9 cellular contexts compared by ENCODE assay signal in the genomic region with DNA sequence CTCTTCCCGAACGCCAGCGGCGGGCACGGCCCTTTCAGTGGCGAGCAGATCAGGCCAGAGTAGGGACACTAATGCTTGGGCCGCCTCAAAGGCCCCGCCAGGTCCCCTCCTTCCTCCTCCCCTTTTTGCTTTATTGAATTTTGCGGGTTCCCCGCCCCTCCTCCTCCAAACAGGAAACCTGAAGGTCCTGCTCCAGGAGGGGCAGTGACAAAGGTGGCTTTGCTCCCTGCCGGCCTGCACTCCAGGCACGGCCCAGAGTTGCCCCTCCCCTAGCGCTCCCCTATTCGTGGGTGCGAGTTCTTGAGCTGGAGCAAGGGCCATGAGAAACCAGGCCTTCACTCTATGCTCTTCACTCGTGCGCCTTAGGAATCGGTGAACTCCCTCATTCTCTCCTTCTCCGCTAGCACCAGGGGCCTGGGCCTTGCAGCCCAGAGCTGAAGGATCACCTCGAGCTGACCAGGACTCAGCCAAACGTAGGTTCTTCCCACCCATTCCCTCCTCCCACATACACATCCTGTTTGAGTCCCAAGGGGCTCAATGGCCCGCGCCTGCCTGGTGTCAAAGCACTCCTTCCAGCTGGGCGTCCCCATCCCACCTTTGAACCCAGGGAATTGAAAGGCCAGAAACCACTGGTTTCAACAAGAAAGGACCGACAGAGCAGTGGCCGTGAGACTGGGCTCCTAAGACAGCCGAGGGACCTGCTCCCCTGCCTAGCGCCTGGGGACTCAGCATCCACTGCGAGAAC. TPM values are rescaled to one million over a fixed set of nuclear protein-coding genes. Genes with fewer than 3 reads are reported as not detected.
DNase-seq lines count a peak whose midpoint lies in the region; ATAC-seq, FAIRE-seq and TF ChIP-seq lines count a peak whose summit lies in the region.
"Had no signal": no experiment of that assay in that cellular context is flagged by ENCODE, and none has a peak within 500 bp of the region (broad histone marks: within the 10 kb centered on the region; RNA-seq: fewer than 3 reads in every experiment).

No MANE protein-coding gene starts in this region.

- POLR2A ChIA-PET in activated CD4-positive, alpha-beta T cell treated with anti-CD3 and anti-CD28 coated beads for 36 hours (lab: Charles Lee), result no interaction called here
- POLR2A ChIA-PET in activated CD8-positive, alpha-beta T cell treated with anti-CD3 and anti-CD28 coated beads, Interleukin-2, amount 10 ng/mL, durations not matched to agents 7 days and 5 days (lab: Charles Lee), result no interaction called here
- POLR2A ChIA-PET in HepG2 (lab: Yijun Ruan, JAX), result interaction anchor here (1.2 kb wide), 1 partner anchor 28 kb away, joined by 3 read pairs; no protein-coding TSS in a partner anchor

- DNase-seq in activated CD4-positive, alpha-beta T cell treated with anti-CD3 and anti-CD28 coated beads for 36 hours, result peak; percentile 7
- DNase-seq in activated CD4-positive, alpha-beta T cell treated with anti-CD3 and anti-CD28 coated beads, Interleukin-2, amount 50 U/mL, for 4 hours, result no peak
- no peak for DNase-seq in activated CD8-positive, alpha-beta T cell treated with anti-CD3 and anti-CD28 coated beads, Interleukin-2, amount 10 ng/mL, durations not matched to agents 7 days and 5 days
- DNase-seq in HepG2 (ENCODE audit: low spot score), result no peak
- no peak for DNase-seq in tibial nerve (ENCODE audit: low spot score in 2 of 2)
- no peak for DNase-seq in superior temporal gyrus (ENCODE audit: extremely low spot score)
- DNase-seq: SHP77 had no signal

- no peaks in the 10 kb centered on the region for H3K9me3 Mint-ChIP-seq in activated CD4-positive, alpha-beta T cell treated with anti-CD3 and anti-CD28 coated beads for 36 hours (ENCODE audit: low read depth)
- no peaks in the 10 kb centered on the region for H3K9me3 Mint-ChIP-seq in activated CD8-positive, alpha-beta T cell treated with anti-CD3 and anti-CD28 coated beads, Interleukin-2, amount 10 ng/mL, durations not matched to agents 7 days and 5 days (ENCODE audit: insufficient read depth)

- H3K4me1 ChIP-seq in HepG2 (ENCODE audit: insufficient read depth, low read length) (peaks cover 36% of the 10 kb centered on the region), tibial nerve (peaks cover 0 to 69% (median 12%) of the 10 kb centered on the region in 4 donors)

- TF ChIP-seq EP300 in HepG2 (IDR thresholded peaks at IDR 0.05; ENCODE audit: low read depth in 2 of 2, low read length in 2 of 2) (no peak), HepG2 (CRISPR knock-in tag; IDR thresholded peaks at IDR 0.05; ENCODE audit: borderline replicate concordance) (no peak), tibial nerve (IDR thresholded peaks at IDR 0.05) (peak in 1 of 2 donors; percentile 19)

- H3K27ac ChIP-seq in HepG2 (ENCODE audit: extremely low read length, insufficient read depth, low read length) (no peak overlapping the region), tibial nerve (peak overlapping the region; percentile 67 to 88 (median 76))

- H3K9ac ChIP-seq in HepG2 (ENCODE audit: insufficient read depth, low read depth, low read length), result no peak overlapping the region

- H3K27me3 ChIP-seq in HepG2 (ENCODE audit: control insufficient read depth in 1 of 2, insufficient read depth in 2 of 2, low read length in 2 of 2) (peaks cover 0 to 21% of the 10 kb centered on the region in 2 experiments; a peak in 3 of 5 replicates), tibial nerve (peaks cover 0 to 98% of the 10 kb centered on the region in 2 donors)

- no peak overlapping the region for H3K27ac Mint-ChIP-seq in activated CD4-positive, alpha-beta T cell treated with anti-CD3 and anti-CD28 coated beads for 36 hours
- H3K27ac Mint-ChIP-seq in activated CD8-positive, alpha-beta T cell treated with anti-CD3 and anti-CD28 coated beads, Interleukin-2, amount 10 ng/mL, durations not matched to agents 7 days and 5 days, result no peak overlapping the region

- TF ChIP-seq POLR2A in HepG2 (IDR thresholded peaks at IDR 0.05; ENCODE audit: insufficient read depth in 1 of 2, low read depth in 2 of 2, low read length in 2 of 2) (no peak), tibial nerve (IDR thresholded peaks at IDR 0.05) (no peak)

- H3K4me2 ChIP-seq in HepG2 (ENCODE audit: low read depth, low read length), result peak overlapping the region; percentile 88

- H3K9me3 ChIP-seq in HepG2 (ENCODE audit: low read length) (no peaks in the 10 kb centered on the region), tibial nerve (no peaks in the 10 kb centered on the region)

- no peak overlapping the region for H2AFZ ChIP-seq in HepG2 (ENCODE audit: low read length)

- in situ Hi-C loops in HepG2 (cut with HindIII; ENCODE audit: extremely low pct_ligation_motif_present, low pct_unique_long_range_greater_than_20kb), result no loop called here

- no peak overlapping the region for H3K4me3 Mint-ChIP-seq in activated CD4-positive, alpha-beta T cell treated with anti-CD3 and anti-CD28 coated beads for 36 hours
- H3K4me3 Mint-ChIP-seq in activated CD8-positive, alpha-beta T cell treated with anti-CD3 and anti-CD28 coated beads, Interleukin-2, amount 10 ng/mL, durations not matched to agents 7 days and 5 days, result peak overlapping the region; percentile 15

- H3K4me3 ChIP-seq in HepG2 (replicated peaks in 1 of 3; ENCODE audit: insufficient read depth in 1 of 3, low read depth in 2 of 3, low read length in 3 of 3) (peak overlapping the region in 2 of 3 experiments; percentile 80 to 88; a peak in 2 of 6 replicates), tibial nerve (peak overlapping the region; percentile 38 to 58 (median 42))

- FAIRE-seq in HepG2 (lab: Jason Lieb, UNC), result no peak

- no peaks in the 10 kb centered on the region for H3K36me3 Mint-ChIP-seq in activated CD4-positive, alpha-beta T cell treated with anti-CD3 and anti-CD28 coated beads for 36 hours (ENCODE audit: low read depth)
- H3K36me3 Mint-ChIP-seq in activated CD8-positive, alpha-beta T cell treated with anti-CD3 and anti-CD28 coated beads, Interleukin-2, amount 10 ng/mL, durations not matched to agents 7 days and 5 days (ENCODE audit: low read depth), result no peaks in the 10 kb centered on the region

- no TSS peak for BruUV-seq in HepG2 (replicated peaks; lab: Mats Ljungman, UMichigan)

- ATAC-seq in activated CD4-positive, alpha-beta T cell treated with anti-CD3 and anti-CD28 coated beads for 36 hours, result no peak
- ATAC-seq in activated CD8-positive, alpha-beta T cell treated with anti-CD3 and anti-CD28 coated beads, Interleukin-2, amount 10 ng/mL, durations not matched to agents 7 days and 5 days, result no peak
- ATAC-seq in HepG2 (no peak), GM19452 (IDR thresholded peaks at IDR 0.05; ENCODE audit: unreplicated experiment) (no peak), HG02678 (IDR thresholded peaks at IDR 0.05; ENCODE audit: unreplicated experiment) (no peak)

- H3K4me1 Mint-ChIP-seq in activated CD4-positive, alpha-beta T cell treated with anti-CD3 and anti-CD28 coated beads for 36 hours, result peaks cover 20% of the 10 kb centered on the region
- peaks cover 28% of the 10 kb centered on the region for H3K4me1 Mint-ChIP-seq in activated CD8-positive, alpha-beta T cell treated with anti-CD3 and anti-CD28 coated beads, Interleukin-2, amount 10 ng/mL, durations not matched to agents 7 days and 5 days (ENCODE audit: low read depth)

- WGBS in HepG2 (ENCODE audit: low lambda C conversion rate), result 77% methylated on average over 29 of the region's 29 CpGs
- 17 to 26% methylated on average over 24 to 25 of the region's 29 CpGs for WGBS in tibial nerve, 2 donors

- intact Hi-C loops in activated CD4-positive, alpha-beta T cell treated with anti-CD3 and anti-CD28 coated beads for 36 hours (cut with DNase I, micrococcal nuclease), result loop anchor here in 1 of 2 experiments (2.0 kb wide), 1 partner anchor 19 kb away; no protein-coding TSS in a partner anchor
- intact Hi-C loops in HepG2 (cut with micrococcal nuclease; ENCODE audit: unreplicated experiment), result no loop called here

- peaks cover 5% of the 10 kb centered on the region for H3K79me2 ChIP-seq in HepG2 (ENCODE audit: insufficient read depth, low read length)

- CTCF ChIA-PET in activated CD4-positive, alpha-beta T cell treated with anti-CD3 and anti-CD28 coated beads for 36 hours (lab: Charles Lee), result interaction anchor here (0.8 to 3.6 kb wide), 7 partner anchors 13 to 99 kb away, joined by 3 to 16 read pairs (median 7); no protein-coding TSS in a partner anchor
- CTCF ChIA-PET in activated CD8-positive, alpha-beta T cell treated with anti-CD3 and anti-CD28 coated beads, Interleukin-2, amount 10 ng/mL, durations not matched to agents 7 days and 5 days (lab: Charles Lee), result interaction anchor here (1.6 to 1.8 kb wide), 2 partner anchors 466 to 468 kb away, joined by 3 to 4 read pairs; no protein-coding TSS in a partner anchor
- CTCF ChIA-PET in HepG2 (lab: Yijun Ruan, JAX; ENCODE audit: low intra/inter-chr PET ratio, low total read pairs), result no interaction called here

- no peaks in the 10 kb centered on the region for H4K20me1 ChIP-seq in HepG2 (ENCODE audit: insufficient read depth, low read length)

- no peak for TF ChIP-seq RAD21 in HepG2 (CRISPR knock-in tag; IDR thresholded peaks at IDR 0.05)

- no peak for TF ChIP-seq CTCF in HepG2 (CRISPR knock-in tag; IDR thresholded peaks at IDR 0.05)
- TF ChIP-seq CTCF in tibial nerve (IDR thresholded peaks at IDR 0.05), result no peak

- peaks cover 62% of the 10 kb centered on the region for H3K27me3 Mint-ChIP-seq in activated CD4-positive, alpha-beta T cell treated with anti-CD3 and anti-CD28 coated beads for 36 hours
- H3K27me3 Mint-ChIP-seq in activated CD8-positive, alpha-beta T cell treated with anti-CD3 and anti-CD28 coated beads, Interleukin-2, amount 10 ng/mL, durations not matched to agents 7 days and 5 days (ENCODE audit: low read depth), result peaks cover 67% of the 10 kb centered on the region

- H3K36me3 ChIP-seq in HepG2 (replicated peaks in 1 of 2; ENCODE audit: control insufficient read depth in 1 of 2, insufficient read depth in 2 of 2, low read length in 2 of 2) (no peaks in the 10 kb centered on the region; a peak in 2 of 5 replicates), tibial nerve (peaks cover 0 to 20% (median 0%) of the 10 kb centered on the region in 3 donors)

RNA-seq across cellular contexts. Expression of gene HOXA6, which starts 0.6 kb away (rescaled TPM):
- total RNA-seq in activated CD4-positive, alpha-beta T cell treated with anti-CD3 and anti-CD28 coated beads for 36 hours, result not detected
- total RNA-seq in activated CD8-positive, alpha-beta T cell treated with anti-CD3 and anti-CD28 coated beads, Interleukin-2, amount 10 ng/mL, durations not matched to agents 7 days and 5 days, result not detected
- total RNA-seq in HepG2 (2016; rRNA removed; fragmentation: Illumina TruSeq; extraction: Trizol) (0.95 and 1.3 TPM in 2 replicates), tibial nerve (10 to 100 TPM; 11.1 to 30.9 (median 18.7) TPM)
- total RNA-seq in HepG2 (2016; cell fraction: cytosol; rRNA removed; fragmentation: Illumina TruSeq; extraction: Trizol; ENCODE audit: low read depth), result 0.71 TPM in 1 of 2 replicates, not detected in the other
- 0.79 and 1.2 TPM in 2 replicates for total RNA-seq in HepG2 (2016; cell fraction: insoluble cytoplasmic fraction; rRNA removed; fragmentation: Illumina TruSeq; extraction: Trizol)
- total RNA-seq in HepG2 (2016; cell fraction: membrane; rRNA removed; fragmentation: Illumina TruSeq; extraction: Trizol), result 0.41 and 0.65 TPM in 2 replicates
- 1.1 and 3.7 TPM in 2 replicates for total RNA-seq in HepG2 (2016; cell fraction: nucleus; rRNA removed; fragmentation: Illumina TruSeq; extraction: Trizol)
- polyA plus RNA-seq in HepG2 (2011; rRNA removed), result 0.68 and 1.5 TPM in 2 replicates
- 0.38 and 0.74 TPM in 2 replicates for polyA plus RNA-seq in HepG2 (2011; cell fraction: cytosol; rRNA removed)
- polyA plus RNA-seq in HepG2 (2011; cell fraction: nucleus; rRNA removed), result 4.3 and 4.7 TPM in 2 replicates
- polyA plus RNA-seq in HepG2 (2012), result 0.47 and 0.68 TPM in 2 replicates
- polyA plus RNA-seq in HepG2 (2016; cell fraction: cytosol; fragmentation: Illumina TruSeq; extraction: Trizol; ENCODE audit: low read depth), result 0.18 TPM in 1 of 2 replicates, not detected in the other
- 0.94 and 0.99 TPM in 2 replicates for polyA plus RNA-seq in HepG2 (2016; cell fraction: insoluble cytoplasmic fraction; fragmentation: Illumina TruSeq; extraction: Trizol; ENCODE audit: low read depth)
- polyA plus RNA-seq in HepG2 (2016; cell fraction: membrane; fragmentation: Illumina TruSeq; extraction: Trizol; ENCODE audit: low read depth), result 0.22 TPM in 1 of 2 replicates, not detected in the other
- polyA plus RNA-seq in HepG2 (2016; cell fraction: nucleus; fragmentation: Illumina TruSeq; extraction: Trizol; ENCODE audit: insufficient read depth, low read depth), result 3.5 and 4.1 TPM in 2 replicates
- polyA minus RNA-seq in HepG2 (2011; rRNA and poly(A)+ RNA removed; ENCODE audit: low replicate concordance), result 1.2 and 2.5 TPM in 2 replicates
- 0.79 TPM in 1 of 2 replicates, not detected in the other for polyA minus RNA-seq in HepG2 (2011; cell fraction: cytosol; rRNA and poly(A)+ RNA removed)
- polyA minus RNA-seq in HepG2 (2011; cell fraction: nucleus; rRNA and poly(A)+ RNA removed), result 2.1 and 3.0 TPM in 2 replicates

RNA-seq across cellular contexts. Expression of gene HOXA3, which starts 4.2 kb away (rescaled TPM):
- not detected for total RNA-seq in activated CD4-positive, alpha-beta T cell treated with anti-CD3 and anti-CD28 coated beads for 36 hours
- total RNA-seq in activated CD8-positive, alpha-beta T cell treated with anti-CD3 and anti-CD28 coated beads, Interleukin-2, amount 10 ng/mL, durations not matched to agents 7 days and 5 days, result not detected
- total RNA-seq in HepG2 (2016; rRNA removed; fragmentation: Illumina TruSeq; extraction: Trizol), result 2.1 and 2.9 TPM in 2 replicates
- total RNA-seq in HepG2 (2016; cell fraction: cytosol; rRNA removed; fragmentation: Illumina TruSeq; extraction: Trizol; ENCODE audit: low read depth), result 0.51 and 0.71 TPM in 2 replicates
- 1.7 and 2.6 TPM in 2 replicates for total RNA-seq in HepG2 (2016; cell fraction: insoluble cytoplasmic fraction; rRNA removed; fragmentation: Illumina TruSeq; extraction: Trizol)
- total RNA-seq in HepG2 (2016; cell fraction: membrane; rRNA removed; fragmentation: Illumina TruSeq; extraction: Trizol), result 1.6 and 1.9 TPM in 2 replicates
- total RNA-seq in HepG2 (2016; cell fraction: nucleus; rRNA removed; fragmentation: Illumina TruSeq; extraction: Trizol), result 3.5 and 4.8 TPM in 2 replicates
- polyA plus RNA-seq in HepG2 (2011; rRNA removed), result 4.3 and 4.6 TPM in 2 replicates
- 1.3 and 1.5 TPM in 2 replicates for polyA plus RNA-seq in HepG2 (2011; cell fraction: cytosol; rRNA removed)
- 12.3 and 16.6 TPM in 2 replicates for polyA plus RNA-seq in HepG2 (2011; cell fraction: nucleus; rRNA removed)
- polyA plus RNA-seq in HepG2 (2012), result 3.8 and 6.3 TPM in 2 replicates
- polyA plus RNA-seq in HepG2 (2016; cell fraction: cytosol; fragmentation: Illumina TruSeq; extraction: Trizol; ENCODE audit: low read depth), result 0.74 and 0.97 TPM in 2 replicates
- polyA plus RNA-seq in HepG2 (2016; cell fraction: insoluble cytoplasmic fraction; fragmentation: Illumina TruSeq; extraction: Trizol; ENCODE audit: low read depth), result 4.9 and 6.7 TPM in 2 replicates
- polyA plus RNA-seq in HepG2 (2016; cell fraction: membrane; fragmentation: Illumina TruSeq; extraction: Trizol; ENCODE audit: low read depth), result 3.4 TPM in 2 replicates
- polyA plus RNA-seq in HepG2 (2016; cell fraction: nucleus; fragmentation: Illumina TruSeq; extraction: Trizol; ENCODE audit: insufficient read depth, low read depth), result 26.3 and 26.9 TPM in 2 replicates
- 1.7 TPM in 1 of 2 replicates, not detected in the other for polyA minus RNA-seq in HepG2 (2011; rRNA and poly(A)+ RNA removed; ENCODE audit: low replicate concordance)
- 0.88 and 1.1 TPM in 2 replicates for polyA minus RNA-seq in HepG2 (2011; cell fraction: cytosol; rRNA and poly(A)+ RNA removed)
- polyA minus RNA-seq in HepG2 (2011; cell fraction: nucleus; rRNA and poly(A)+ RNA removed), result 2.2 and 4.6 TPM in 2 replicates
- 10 to 100 TPM in 1 of 4 donors, 1 to 10 TPM in 3; 7.0 to 18.8 (median 8.7) TPM for total RNA-seq in tibial nerve

RNA-seq across cellular contexts. Expression of gene HOXA5, which starts 4.7 kb away (rescaled TPM):
- not detected for total RNA-seq in activated CD4-positive, alpha-beta T cell treated with anti-CD3 and anti-CD28 coated beads for 36 hours
- total RNA-seq in activated CD8-positive, alpha-beta T cell treated with anti-CD3 and anti-CD28 coated beads, Interleukin-2, amount 10 ng/mL, durations not matched to agents 7 days and 5 days, result not detected
- 3.2 and 3.9 TPM in 2 replicates for total RNA-seq in HepG2 (2016; rRNA removed; fragmentation: Illumina TruSeq; extraction: Trizol)
- total RNA-seq in HepG2 (2016; cell fraction: cytosol; rRNA removed; fragmentation: Illumina TruSeq; extraction: Trizol; ENCODE audit: low read depth), result 0.71 and 0.97 TPM in 2 replicates
- 3.0 TPM in 2 replicates for total RNA-seq in HepG2 (2016; cell fraction: insoluble cytoplasmic fraction; rRNA removed; fragmentation: Illumina TruSeq; extraction: Trizol)
- 2.1 and 3.2 TPM in 2 replicates for total RNA-seq in HepG2 (2016; cell fraction: membrane; rRNA removed; fragmentation: Illumina TruSeq; extraction: Trizol)
- 2.1 and 4.1 TPM in 2 replicates for total RNA-seq in HepG2 (2016; cell fraction: nucleus; rRNA removed; fragmentation: Illumina TruSeq; extraction: Trizol)
- polyA plus RNA-seq in HepG2 (2011; rRNA removed), result 3.6 and 4.0 TPM in 2 replicates
- 2.0 TPM in 2 replicates for polyA plus RNA-seq in HepG2 (2011; cell fraction: cytosol; rRNA removed)
- 4.0 and 4.1 TPM in 2 replicates for polyA plus RNA-seq in HepG2 (2011; cell fraction: nucleus; rRNA removed)
- polyA plus RNA-seq in HepG2 (2012), result 2.3 TPM in 2 replicates
- 0.70 and 1.1 TPM in 2 replicates for polyA plus RNA-seq in HepG2 (2016; cell fraction: cytosol; fragmentation: Illumina TruSeq; extraction: Trizol; ENCODE audit: low read depth)
- polyA plus RNA-seq in HepG2 (2016; cell fraction: insoluble cytoplasmic fraction; fragmentation: Illumina TruSeq; extraction: Trizol; ENCODE audit: low read depth), result 4.1 and 4.3 TPM in 2 replicates
- 2.2 and 2.8 TPM in 2 replicates for polyA plus RNA-seq in HepG2 (2016; cell fraction: membrane; fragmentation: Illumina TruSeq; extraction: Trizol; ENCODE audit: low read depth)
- polyA plus RNA-seq in HepG2 (2016; cell fraction: nucleus; fragmentation: Illumina TruSeq; extraction: Trizol; ENCODE audit: insufficient read depth, low read depth), result 6.4 and 8.6 TPM in 2 replicates
- 0.98 and 2.8 TPM in 2 replicates for polyA minus RNA-seq in HepG2 (2011; rRNA and poly(A)+ RNA removed; ENCODE audit: low replicate concordance)
- polyA minus RNA-seq in HepG2 (2011; cell fraction: cytosol; rRNA and poly(A)+ RNA removed), result 1.1 and 2.2 TPM in 2 replicates
- polyA minus RNA-seq in HepG2 (2011; cell fraction: nucleus; rRNA and poly(A)+ RNA removed), result 2.7 and 3.4 TPM in 2 replicates
- total RNA-seq in tibial nerve, result 10 to 100 TPM; 12.0 to 25.9 (median 16.6) TPM

RNA-seq across cellular contexts. Expression of gene HOXA7, which starts 8.3 kb away (rescaled TPM):
- not detected for total RNA-seq in activated CD4-positive, alpha-beta T cell treated with anti-CD3 and anti-CD28 coated beads for 36 hours
- not detected for total RNA-seq in activated CD8-positive, alpha-beta T cell treated with anti-CD3 and anti-CD28 coated beads, Interleukin-2, amount 10 ng/mL, durations not matched to agents 7 days and 5 days
- not detected in 2 replicates for total RNA-seq in HepG2 (2016; rRNA removed; fragmentation: Illumina TruSeq; extraction: Trizol)
- not detected in 2 replicates for total RNA-seq in HepG2 (2016; cell fraction: cytosol; rRNA removed; fragmentation: Illumina TruSeq; extraction: Trizol; ENCODE audit: low read depth)
- not detected in 2 replicates for total RNA-seq in HepG2 (2016; cell fraction: insoluble cytoplasmic fraction; rRNA removed; fragmentation: Illumina TruSeq; extraction: Trizol)
- total RNA-seq in HepG2 (2016; cell fraction: membrane; rRNA removed; fragmentation: Illumina TruSeq; extraction: Trizol), result 0.07 and 0.15 TPM in 2 replicates
- not detected in 2 replicates for total RNA-seq in HepG2 (2016; cell fraction: nucleus; rRNA removed; fragmentation: Illumina TruSeq; extraction: Trizol)
- 0.05 and 0.10 TPM in 2 replicates for polyA plus RNA-seq in HepG2 (2011; rRNA removed)
- 0.07 and 0.13 TPM in 2 replicates for polyA plus RNA-seq in HepG2 (2011; cell fraction: cytosol; rRNA removed)
- 0.08 TPM in 1 of 2 replicates, not detected in the other for polyA plus RNA-seq in HepG2 (2011; cell fraction: nucleus; rRNA removed)
- 0.32 TPM in 1 of 2 replicates, not detected in the other for polyA plus RNA-seq in HepG2 (2012)
- polyA plus RNA-seq in HepG2 (2016; cell fraction: cytosol; fragmentation: Illumina TruSeq; extraction: Trizol; ENCODE audit: low read depth), result 0.10 TPM in 1 of 2 replicates, not detected in the other
- polyA plus RNA-seq in HepG2 (2016; cell fraction: insoluble cytoplasmic fraction; fragmentation: Illumina TruSeq; extraction: Trizol; ENCODE audit: low read depth), result 0.22 and 0.31 TPM in 2 replicates
- 0.26 and 0.30 TPM in 2 replicates for polyA plus RNA-seq in HepG2 (2016; cell fraction: membrane; fragmentation: Illumina TruSeq; extraction: Trizol; ENCODE audit: low read depth)
- not detected in 2 replicates for polyA plus RNA-seq in HepG2 (2016; cell fraction: nucleus; fragmentation: Illumina TruSeq; extraction: Trizol; ENCODE audit: insufficient read depth, low read depth)
- polyA minus RNA-seq in HepG2 (2011; rRNA and poly(A)+ RNA removed; ENCODE audit: low replicate concordance), result 0.08 and 3.8 TPM in 2 replicates
- 0.30 and 1.1 TPM in 2 replicates for polyA minus RNA-seq in HepG2 (2011; cell fraction: cytosol; rRNA and poly(A)+ RNA removed)
- not detected in 2 replicates for polyA minus RNA-seq in HepG2 (2011; cell fraction: nucleus; rRNA and poly(A)+ RNA removed)
- 10 to 100 TPM in 2 of 4 donors, 1 to 10 TPM in 2; 8.7 to 16.9 (median 11.3) TPM for total RNA-seq in tibial nerve

RNA-seq across cellular contexts. Expression of gene HOXA9, which starts 17.1 kb away (rescaled TPM):
- not detected for total RNA-seq in activated CD4-positive, alpha-beta T cell treated with anti-CD3 and anti-CD28 coated beads for 36 hours
- total RNA-seq in activated CD8-positive, alpha-beta T cell treated with anti-CD3 and anti-CD28 coated beads, Interleukin-2, amount 10 ng/mL, durations not matched to agents 7 days and 5 days, result not detected
- total RNA-seq in HepG2 (2016; rRNA removed; fragmentation: Illumina TruSeq; extraction: Trizol) (not detected in 2 replicates), tibial nerve (10 to 100 TPM; 10.5 to 13.8 (median 12.7) TPM)
- not detected in 2 replicates for total RNA-seq in HepG2 (2016; cell fraction: cytosol; rRNA removed; fragmentation: Illumina TruSeq; extraction: Trizol; ENCODE audit: low read depth)
- not detected in 2 replicates for total RNA-seq in HepG2 (2016; cell fraction: insoluble cytoplasmic fraction; rRNA removed; fragmentation: Illumina TruSeq; extraction: Trizol)
- not detected in 2 replicates for total RNA-seq in HepG2 (2016; cell fraction: membrane; rRNA removed; fragmentation: Illumina TruSeq; extraction: Trizol)
- total RNA-seq in HepG2 (2016; cell fraction: nucleus; rRNA removed; fragmentation: Illumina TruSeq; extraction: Trizol), result not detected in 2 replicates
- not detected in 2 replicates for polyA plus RNA-seq in HepG2 (2011; rRNA removed)
- not detected in 2 replicates for polyA plus RNA-seq in HepG2 (2011; cell fraction: cytosol; rRNA removed)
- polyA plus RNA-seq in HepG2 (2011; cell fraction: nucleus; rRNA removed), result not detected in 2 replicates
- polyA plus RNA-seq in HepG2 (2012), result not detected in 2 replicates
- polyA plus RNA-seq in HepG2 (2016; cell fraction: cytosol; fragmentation: Illumina TruSeq; extraction: Trizol; ENCODE audit: low read depth), result not detected in 2 replicates
- not detected in 2 replicates for polyA plus RNA-seq in HepG2 (2016; cell fraction: insoluble cytoplasmic fraction; fragmentation: Illumina TruSeq; extraction: Trizol; ENCODE audit: low read depth)
- polyA plus RNA-seq in HepG2 (2016; cell fraction: membrane; fragmentation: Illumina TruSeq; extraction: Trizol; ENCODE audit: low read depth), result not detected in 2 replicates
- polyA plus RNA-seq in HepG2 (2016; cell fraction: nucleus; fragmentation: Illumina TruSeq; extraction: Trizol; ENCODE audit: insufficient read depth, low read depth), result not detected in 2 replicates
- 0.51 TPM in 1 of 2 replicates, not detected in the other for polyA minus RNA-seq in HepG2 (2011; rRNA and poly(A)+ RNA removed; ENCODE audit: low replicate concordance)
- not detected in 2 replicates for polyA minus RNA-seq in HepG2 (2011; cell fraction: cytosol; rRNA and poly(A)+ RNA removed)
- not detected in 2 replicates for polyA minus RNA-seq in HepG2 (2011; cell fraction: nucleus; rRNA and poly(A)+ RNA removed)
